In the genomic region with DNA sequence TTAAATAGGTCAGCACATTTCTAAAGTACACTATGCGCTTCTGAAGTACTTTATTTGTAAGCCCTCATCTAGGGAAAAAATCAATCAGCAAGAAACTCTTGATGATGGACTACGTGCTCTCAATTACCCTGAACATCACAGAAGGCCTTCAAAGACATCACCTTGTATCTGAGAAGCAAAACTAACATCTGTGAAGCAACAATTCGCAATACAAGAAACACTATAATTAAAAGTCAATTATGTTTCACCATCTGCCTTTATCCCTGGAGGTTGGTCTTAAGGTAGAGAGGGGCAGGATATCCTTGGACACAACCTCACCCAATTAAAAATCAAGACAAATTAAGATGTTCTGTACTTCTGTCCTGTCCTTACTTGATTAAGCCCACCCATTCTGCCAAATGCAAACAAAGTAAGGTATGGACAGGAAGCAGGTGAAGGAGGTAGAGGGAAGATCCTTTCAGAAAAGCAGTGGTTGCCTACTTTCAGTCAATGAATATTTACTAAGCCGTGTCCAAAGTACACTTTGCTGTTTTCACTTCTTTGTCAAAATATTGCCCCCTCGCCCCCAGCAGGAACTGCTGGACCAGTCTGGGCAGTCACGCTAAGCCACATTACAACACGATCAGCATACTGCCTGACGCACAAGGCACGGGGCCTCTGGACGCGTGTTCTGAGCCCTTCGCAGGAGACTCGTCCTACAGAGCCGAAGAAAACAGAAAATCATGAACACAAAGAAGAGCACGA, we compare ENCODE assay signal across 1 cellular context.
TF ChIP-seq lines count a peak whose summit lies in the region.

No MANE protein-coding gene starts in this region.

TF ChIP-seq in SK-N-SH treated with all-trans-retinoic acid at 6 μM for 48 hours, 23 proteins besides CTCF, POLR2A, EP300 and RAD21 (continued from another document):
- TF ChIP-seq POU6F1 (CRISPR knock-in tag; IDR thresholded peaks at IDR 0.05; ENCODE audit: borderline replicate concordance, low read depth) = no peak
- TF ChIP-seq, protein P1, sequence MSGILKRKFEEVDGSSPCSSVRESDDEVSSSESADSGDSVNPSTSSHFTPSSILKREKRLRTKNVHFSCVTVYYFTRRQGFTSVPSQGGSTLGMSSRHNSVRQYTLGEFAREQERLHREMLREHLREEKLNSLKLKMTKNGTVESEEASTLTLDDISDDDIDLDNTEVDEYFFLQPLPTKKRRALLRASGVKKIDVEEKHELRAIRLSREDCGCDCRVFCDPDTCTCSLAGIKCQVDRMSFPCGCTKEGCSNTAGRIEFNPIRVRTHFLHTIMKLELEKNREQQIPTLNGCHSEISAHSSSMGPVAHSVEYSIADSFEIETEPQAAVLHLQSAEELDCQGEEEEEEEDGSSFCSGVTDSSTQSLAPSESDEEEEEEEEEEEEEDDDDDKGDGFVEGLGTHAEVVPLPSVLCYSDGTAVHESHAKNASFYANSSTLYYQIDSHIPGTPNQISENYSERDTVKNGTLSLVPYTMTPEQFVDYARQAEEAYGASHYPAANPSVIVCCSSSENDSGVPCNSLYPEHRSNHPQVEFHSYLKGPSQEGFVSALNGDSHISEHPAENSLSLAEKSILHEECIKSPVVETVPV (CRISPR knock-in tag; IDR thresholded peaks at IDR 0.05) = no peak
- TF ChIP-seq ZNF565 (CRISPR knock-in tag; conservative IDR thresholded peaks at IDR 0.05; ENCODE audit: low read depth) = no peak
- TF ChIP-seq CSDC2 (CRISPR knock-in tag; IDR thresholded peaks at IDR 0.05) = no peak
- no peak for TF ChIP-seq ZNF70 (CRISPR knock-in tag; IDR thresholded peaks at IDR 0.05)
- TF ChIP-seq ZNF8 (CRISPR knock-in tag; IDR thresholded peaks at IDR 0.05) = no peak
- no peak for TF ChIP-seq SNAI2 (CRISPR knock-in tag; IDR thresholded peaks at IDR 0.05)
- no peak for TF ChIP-seq PPARA (CRISPR knock-in tag; IDR thresholded peaks at IDR 0.05; ENCODE audit: borderline replicate concordance)
- no peak for TF ChIP-seq TSHZ2 (CRISPR knock-in tag; IDR thresholded peaks at IDR 0.05)
- no peak for TF ChIP-seq GLIS3 (CRISPR knock-in tag; IDR thresholded peaks at IDR 0.05)
